Comparison of ENCODE assay signal across 24 cellular contexts in the genomic region with DNA sequence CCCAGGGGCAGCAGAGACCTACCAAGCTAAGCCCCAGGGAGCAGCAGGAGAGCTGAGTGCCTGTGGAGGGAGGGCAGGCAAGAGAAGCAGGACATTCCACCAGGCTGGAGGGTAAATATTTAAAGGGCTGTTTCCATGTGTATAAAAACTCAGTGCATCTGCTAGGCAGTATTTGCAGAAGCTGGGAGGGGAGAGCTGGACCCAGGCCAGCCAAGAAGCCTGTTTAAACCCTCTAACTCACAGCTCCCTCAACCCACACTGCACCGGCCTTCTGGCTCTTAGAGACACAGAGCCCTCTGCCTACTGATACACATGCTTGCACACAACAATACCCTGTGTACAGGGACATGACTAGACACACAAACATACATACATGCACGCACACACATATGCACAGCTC. TPM values are rescaled to one million over a fixed set of nuclear protein-coding genes. Genes with fewer than 3 reads are reported as not detected.
A peak's percentile ranks its signal among the peaks of the same experiment; 100 is the strongest.
DNase-seq lines count a peak whose midpoint lies in the region; ATAC-seq and TF ChIP-seq lines count a peak whose summit lies in the region.
"Had no signal": no experiment of that assay in that cellular context is flagged by ENCODE, and none has a peak within 500 bp of the region (broad histone marks: within the 10 kb centered on the region; RNA-seq: fewer than 3 reads in every experiment).

No MANE protein-coding gene starts in this region.

- no peak overlapping the region for H3K4me3 Mint-ChIP-seq in Caco-2 (ENCODE audit: unreplicated experiment)
- H3K4me3 Mint-ChIP-seq: CD4-positive, CD25-positive, alpha-beta regulatory T cell; IgD-negative memory B cell; T-helper 1 cell treated with Interleukin-12 subunit alpha and Interleukin-12 subunit beta and Interleukin-4 antibody, amounts not matched to agents 30 μg/mL and 1 μg/mL, for 36 hours had no signal

- no peaks in the 10 kb centered on the region for H3K9me2 ChIP-seq in OCI-LY7 (ENCODE audit: insufficient read depth, low read length)
- H3K9me2 ChIP-seq: SK-N-SH had no signal

- H3K4me3 ChIP-seq in effector memory CD4-positive, alpha-beta T cell (ENCODE audit: insufficient read depth, low read depth, low read length, poor library complexity, severe bottlenecking): no peak overlapping the region
- H3K4me3 ChIP-seq in OCI-LY7 (ENCODE audit: low read depth, low read length, poor library complexity, severe bottlenecking) (no peak overlapping the region), Caco-2 (ENCODE audit: low read depth, low read length) (no peak overlapping the region)
- H3K4me3 ChIP-seq: BLaER1 had no signal

- H3K27me3 ChIP-seq in effector memory CD4-positive, alpha-beta T cell (replicated peaks; ENCODE audit: control insufficient read depth, insufficient read depth, low read length, poor library complexity, severe bottlenecking): peaks cover 5% of the 10 kb centered on the region
- no peaks in the 10 kb centered on the region for H3K27me3 ChIP-seq in Caco-2 (replicated peaks; ENCODE audit: control insufficient read depth, insufficient read depth, low read length)
- H3K27me3 ChIP-seq: BLaER1 had no signal

- no peaks in the 10 kb centered on the region for H3K9me3 ChIP-seq in effector memory CD4-positive, alpha-beta T cell (ENCODE audit: control insufficient read depth, low read length)
- H3K9me3 ChIP-seq in OCI-LY7 (ENCODE audit: low read length): no peaks in the 10 kb centered on the region
- no peaks in the 10 kb centered on the region for H3K9me3 ChIP-seq in Caco-2
- H3K9me3 ChIP-seq: BLaER1, SK-N-SH had no signal

- BruUV-seq in OCI-LY7 (replicated peaks; lab: Mats Ljungman, UMichigan): no TSS peak
- no TSS peak for BruUV-seq in Caco-2 (replicated peaks; lab: Mats Ljungman, UMichigan)

- H3K27ac ChIP-seq in effector memory CD4-positive, alpha-beta T cell (ENCODE audit: insufficient read depth, low read length, poor library complexity, severe bottlenecking): no peak overlapping the region
- no peak overlapping the region for H3K27ac ChIP-seq in OCI-LY7 (ENCODE audit: low read depth, low read length, poor library complexity, severe bottlenecking)
- H3K27ac ChIP-seq: BLaER1, HL-60, KMS-11 had no signal

- ATAC-seq in left colon: peak; percentile 52
- ATAC-seq: HCT116 had no signal

- H3K4me1 ChIP-seq in effector memory CD4-positive, alpha-beta T cell (ENCODE audit: control insufficient read depth, insufficient read depth, low read length, poor library complexity, severe bottlenecking): no peaks in the 10 kb centered on the region
- H3K4me1 ChIP-seq in OCI-LY7 (ENCODE audit: insufficient read depth, low read length, poor library complexity, severe bottlenecking) (no peaks in the 10 kb centered on the region), Caco-2 (no peaks in the 10 kb centered on the region)
- H3K4me1 ChIP-seq: BLaER1 had no signal

- no peaks in the 10 kb centered on the region for H3K36me3 Mint-ChIP-seq in Caco-2 (ENCODE audit: insufficient read depth, unreplicated experiment)
- H3K36me3 Mint-ChIP-seq: CD4-positive, CD25-positive, alpha-beta regulatory T cell; IgD-negative memory B cell had no signal

- no peak overlapping the region for H2AFZ ChIP-seq in OCI-LY7 (ENCODE audit: low read length)

- H3K4me1 Mint-ChIP-seq in Caco-2 (ENCODE audit: low read depth, unreplicated experiment): no peaks in the 10 kb centered on the region
- H3K4me1 Mint-ChIP-seq: CD4-positive, CD25-positive, alpha-beta regulatory T cell; IgD-negative memory B cell had no signal

- no peaks in the 10 kb centered on the region for H3K36me3 ChIP-seq in effector memory CD4-positive, alpha-beta T cell (ENCODE audit: control insufficient read depth, insufficient read depth, low read length)
- H3K36me3 ChIP-seq in OCI-LY7 (ENCODE audit: insufficient read depth, low read length): no peaks in the 10 kb centered on the region
- no peaks in the 10 kb centered on the region for H3K36me3 ChIP-seq in Caco-2 (ENCODE audit: control insufficient read depth, insufficient read depth, low read length)
- H3K36me3 ChIP-seq: BLaER1 had no signal

- no peaks in the 10 kb centered on the region for H3K79me2 ChIP-seq in OCI-LY7 (ENCODE audit: insufficient read depth, low read depth, low read length)

- no peaks in the 10 kb centered on the region for H4K20me1 ChIP-seq in OCI-LY7 (ENCODE audit: insufficient read depth, low read length)

- peak; percentile 10 for DNase-seq in NCI-H2029 treated with DMSO at 0.1 percent for 48 hours (lab: John Stamatoyannopoulos, UW)
- DNase-seq in NCI-H2029 (lab: John Stamatoyannopoulos, UW): no peak
- DNase-seq in NCI-H524 (lab: John Stamatoyannopoulos, UW): peak; percentile 49 to 70
- peak in 1 of 2 donors; percentile 18 for DNase-seq in left colon
- DNase-seq in effector memory CD4-positive, alpha-beta T cell: no peak
- DNase-seq in OCI-LY7 (ENCODE audit: low spot score): no peak
- no peak for DNase-seq in Caco-2
- DNase-seq: 8988T, DMS53, GF-D8, MM.1S, NCI-H1417, NCI-H1694, NCI-H510A, NCI-H774, SK-N-SH, SW 1271 had no signal

- H3K9me3 Mint-ChIP-seq in Caco-2 (ENCODE audit: unreplicated experiment): no peaks in the 10 kb centered on the region
- H3K9me3 Mint-ChIP-seq: CD4-positive, CD25-positive, alpha-beta regulatory T cell; T-helper 1 cell treated with Interleukin-12 subunit alpha and Interleukin-12 subunit beta and Interleukin-4 antibody, amounts not matched to agents 30 μg/mL and 1 μg/mL, for 36 hours had no signal

- H3K4me2 ChIP-seq in OCI-LY7 (ENCODE audit: low read length): no peak overlapping the region
- H3K4me2 ChIP-seq: BLaER1, KMS-11, SK-N-SH had no signal

- no peak overlapping the region for H3K27ac Mint-ChIP-seq in Caco-2 (ENCODE audit: unreplicated experiment)
- H3K27ac Mint-ChIP-seq: CD4-positive, CD25-positive, alpha-beta regulatory T cell; IgD-negative memory B cell; T-helper 1 cell treated with Interleukin-12 subunit alpha and Interleukin-12 subunit beta and Interleukin-4 antibody, amounts not matched to agents 30 μg/mL and 1 μg/mL, for 36 hours had no signal

- TF ChIP-seq CTCF in OCI-LY7 (conservative IDR thresholded peaks at IDR 0.05; ENCODE audit: low read length): no peak
- no peak for TF ChIP-seq CTCF in Caco-2 (IDR thresholded peaks at IDR 0.05; ENCODE audit: insufficient read depth in 1 of 2, low read depth in 1 of 2, low read length in 1 of 2, severe bottlenecking in 1 of 2, unreplicated experiment in 1 of 2)

- intact Hi-C loops in left colon (cut with DNase I, micrococcal nuclease) (no loop called here), OCI-LY7 (cut with micrococcal nuclease; ENCODE audit: unreplicated experiment) (no loop called here), Caco-2 (cut with micrococcal nuclease; ENCODE audit: unreplicated experiment) (no loop called here)

- CTCF ChIA-PET in OCI-LY7 (lab: Charles Lee; ENCODE audit: unreplicated experiment) (no interaction called here), Caco-2 (lab: Charles Lee) (no interaction called here)

- peaks cover 12% of the 10 kb centered on the region for H3K27me3 Mint-ChIP-seq in Caco-2 (ENCODE audit: insufficient read depth, unreplicated experiment)

- POLR2A ChIA-PET in OCI-LY7 (lab: Charles Lee) (no interaction called here), Caco-2 (lab: Charles Lee) (no interaction called here)

RNA-seq across cellular contexts. Expression of a gene that starts 22.4 kb away (rescaled TPM):
- not detected for total RNA-seq in left colon
- not detected in 2 replicates for total RNA-seq in OCI-LY7 (2014; rRNA removed; shearing (Covaris generic))
- not detected in 2 replicates for total RNA-seq in OCI-LY7 (2022)
- 0.07 TPM in 1 of 2 replicates, not detected in the other for total RNA-seq in Caco-2 (2022)
- total RNA-seq: CD4-positive, CD25-positive, alpha-beta regulatory T cell had no signal

Comparison
In these comparisons a context has a peak if more than half of its experiments do, and no peak if none do; other contexts are left out.
1. DNase-seq: peak in NCI-H2029 treated with DMSO at 0.1 percent for 48 hours (single experiment) and NCI-H524 (2 of 2); none in NCI-H2029 (single experiment), effector memory CD4-positive, alpha-beta T cell (0 of 3), OCI-LY7 (single experiment) and Caco-2 (0 of 2).